1 cellular context compared by ENCODE assay signal in genomic region chr5:124677999-124678385, GRCh38.
TF ChIP-seq lines count a peak whose summit lies in the region.

No MANE protein-coding gene starts in this region.

TF ChIP-seq in SK-N-SH, 30 proteins besides CTCF, POLR2A, EP300 and RAD21:
- no peak for TF ChIP-seq SMC3 (IDR thresholded peaks at IDR 0.05; ENCODE audit: low read depth, low read length)
- no peak for TF ChIP-seq ELF1 (IDR thresholded peaks at IDR 0.05)
- TF ChIP-seq GATA2 (CRISPR knock-in tag; IDR thresholded peaks at IDR 0.05) = no peak
- no peak for TF ChIP-seq FOXM1 (IDR thresholded peaks at IDR 0.05; ENCODE audit: low read depth)
- no peak for TF ChIP-seq USF2 (IDR thresholded peaks at IDR 0.05; ENCODE audit: borderline replicate concordance, low read depth, low read length)
- TF ChIP-seq YY1 (IDR thresholded peaks at IDR 0.05; ENCODE audit: low read depth) = no peak
- no peak for TF ChIP-seq NRF1 (IDR thresholded peaks at IDR 0.05; ENCODE audit: low read depth, low read length)
- no peak for TF ChIP-seq FOXJ3 (CRISPR knock-in tag; IDR thresholded peaks at IDR 0.05)
- no peak for TF ChIP-seq TEAD4 (IDR thresholded peaks at IDR 0.05; ENCODE audit: borderline replicate concordance, insufficient read depth)
- no peak for TF ChIP-seq TAF1 (IDR thresholded peaks at IDR 0.05; ENCODE audit: borderline replicate concordance, low read depth, low read length)
- no peak for TF ChIP-seq FOSL2 (IDR thresholded peaks at IDR 0.05; ENCODE audit: borderline replicate concordance, low read depth)
- TF ChIP-seq JUND (IDR thresholded peaks at IDR 0.05) = no peak
- no peak for TF ChIP-seq NFIC (IDR thresholded peaks at IDR 0.05; ENCODE audit: borderline replicate concordance)
- no peak for TF ChIP-seq REST (IDR thresholded peaks at IDR 0.05; ENCODE audit: low read depth, low read length)
